Comparison of ENCODE assay signal across 8 cellular contexts in genomic region chr19:47231215-47232054, GRCh38. TPM values are rescaled to one million over a fixed set of nuclear protein-coding genes. Genes with fewer than 3 reads are reported as not detected.
DNase-seq lines count a peak whose midpoint lies in the region; ATAC-seq and TF ChIP-seq lines count a peak whose summit lies in the region.

No MANE protein-coding gene starts in this region.

- peak; percentile 17 for ATAC-seq in GM19468 (IDR thresholded peaks at IDR 0.05; ENCODE audit: extremely low read depth, unreplicated experiment)
- peak; percentile 4 for ATAC-seq in WTC11
- ATAC-seq in GM21786 (IDR thresholded peaks at IDR 0.05; ENCODE audit: unreplicated experiment), result no peak

- TF ChIP-seq CTCF in WTC11 (IDR thresholded peaks at IDR 0.05) (no peak), cardiac fibroblast (IDR thresholded peaks at IDR 0.05; ENCODE audit: low read depth, low read length) (no peak), spleen (IDR thresholded peaks at IDR 0.05 in 8 of 11, conservative IDR thresholded peaks at IDR 0.05 in 3 of 11) (no peak)

- H3K27ac Mint-ChIP-seq in CD4-positive, alpha-beta memory T cell, result peak overlapping the region; percentile 71 to 97 (median 93)
- peak overlapping the region; percentile 84 for H3K27ac Mint-ChIP-seq in WTC11

- peak overlapping the region in 1 of 2 donors; percentile 53 for H3K4me3 ChIP-seq in CD4-positive, alpha-beta memory T cell (ENCODE audit: low read length in 2 of 2)
- H3K4me3 ChIP-seq in cardiac fibroblast (replicated peaks in 1 of 2; ENCODE audit: low read depth in 2 of 2, low read length in 2 of 2), result peak overlapping the region; percentile 41 to 96
- peak overlapping the region; percentile 12 to 99 (median 97) for H3K4me3 ChIP-seq in spleen

- no peaks in the 10 kb centered on the region for H3K36me3 Mint-ChIP-seq in CD4-positive, alpha-beta memory T cell
- H3K36me3 Mint-ChIP-seq in WTC11, result no peaks in the 10 kb centered on the region

- intact Hi-C loops in CD4-positive, alpha-beta memory T cell (cut with micrococcal nuclease), result loop anchor here (1.0 to 2.0 kb wide), 2 partner anchors 13 to 43 kb away; partner anchors contain the start of gene INAFM1
- intact Hi-C loops in spleen (cut with DNase I; ENCODE audit: low total_unique reads), result no loop called here

- H3K36me3 ChIP-seq in CD4-positive, alpha-beta memory T cell (ENCODE audit: insufficient read depth, low read length), result no peaks in the 10 kb centered on the region
- H3K36me3 ChIP-seq in spleen, result no peaks in the 10 kb centered on the region

- POLR2A ChIA-PET in CD4-positive, alpha-beta memory T cell (lab: Charles Lee; ENCODE audit: partially characterized antibody), result interaction anchor here (0.9 to 2.8 kb wide), 5 partner anchors 9 to 118 kb away, joined by 4 to 24 read pairs (median 9); partner anchors contain the start of genes CCDC9 and ZC3H4
- POLR2A ChIA-PET in WTC11 (lab: Charles Lee), result interaction anchor here (0.9 to 1.9 kb wide), 2 partner anchors 13 to 25 kb away, joined by 3 to 7 read pairs; partner anchors contain the start of gene CCDC9

- peak overlapping the region; percentile 73 to 88 (median 83) for H3K4me3 Mint-ChIP-seq in CD4-positive, alpha-beta memory T cell
- H3K4me3 Mint-ChIP-seq in WTC11, result peak overlapping the region; percentile 66

- no peaks in the 10 kb centered on the region for H3K27me3 Mint-ChIP-seq in CD4-positive, alpha-beta memory T cell
- no peaks in the 10 kb centered on the region; the same call in 1 of the 2 replicates for H3K27me3 Mint-ChIP-seq in WTC11 (ENCODE audit: low read depth)

- H3K9me3 ChIP-seq in CD4-positive, alpha-beta memory T cell (ENCODE audit: control insufficient read depth in 1 of 2, low read length in 2 of 2), result no peaks in the 10 kb centered on the region
- no peaks in the 10 kb centered on the region for H3K9me3 ChIP-seq in spleen

- no peaks in the 10 kb centered on the region for H3K27me3 ChIP-seq in CD4-positive, alpha-beta memory T cell (ENCODE audit: insufficient read depth, low read length)
- H3K27me3 ChIP-seq in spleen (replicated peaks in 1 of 7), result peaks cover 0 to 14% (median 0%) of the 10 kb centered on the region in 7 donors

- H3K27ac ChIP-seq in CD4-positive, alpha-beta memory T cell (ENCODE audit: low read depth, low read length), result peak overlapping the region; percentile 76
- H3K27ac ChIP-seq in spleen, result peak overlapping the region in 7 of 8 donors; percentile 61 to 99 (median 98)

- peak; percentile 88 to 96 (median 90) for DNase-seq in CD4-positive, alpha-beta memory T cell
- peak; percentile 36 for DNase-seq in NCI-H1048 (lab: John Stamatoyannopoulos, UW)
- peak; percentile 86 for DNase-seq in WTC11 (ENCODE audit: low spot score)
- peak; percentile 87 to 90 for DNase-seq in cardiac fibroblast (ENCODE audit: low read depth in 2 of 2)
- DNase-seq in inferior parietal cortex (ENCODE audit: extremely low spot score), result peak; percentile 62
- peak; percentile 98 for DNase-seq in spleen

- peaks cover 15 to 32% (median 22%) of the 10 kb centered on the region in 4 donors for H3K4me1 Mint-ChIP-seq in CD4-positive, alpha-beta memory T cell
- peaks cover 21% of the 10 kb centered on the region for H3K4me1 Mint-ChIP-seq in WTC11

- WGBS in spleen, 5 donors, result 6 to 24% (median 12%) methylated on average over 10 to 51 of the region's 51 CpGs

- H3K4me1 ChIP-seq in CD4-positive, alpha-beta memory T cell (ENCODE audit: insufficient read depth, low read length), result peaks cover 51% of the 10 kb centered on the region
- peaks cover 28 to 62% (median 55%) of the 10 kb centered on the region in 6 donors for H3K4me1 ChIP-seq in spleen

- CTCF ChIA-PET in CD4-positive, alpha-beta memory T cell (lab: Charles Lee; ENCODE audit: partially characterized antibody), result interaction anchor here (1.2 to 2.7 kb wide), 3 partner anchors 13 to 42 kb away, joined by 4 to 19 read pairs (median 4); no protein-coding TSS in a partner anchor
- CTCF ChIA-PET in WTC11 (lab: Charles Lee), result interaction anchor here (0.9 to 2.9 kb wide), 2 partner anchors 13 to 21 kb away, joined by 4 to 21 read pairs; no protein-coding TSS in a partner anchor

- H3K9me3 Mint-ChIP-seq in CD4-positive, alpha-beta memory T cell, result no peaks in the 10 kb centered on the region
- H3K9me3 Mint-ChIP-seq in WTC11, result no peaks in the 10 kb centered on the region

- TF ChIP-seq POLR2A in spleen (IDR thresholded peaks at IDR 0.05), result peak in 1 of 3 donors; percentile 14

TF ChIP-seq in WTC11, 78 proteins besides CTCF, POLR2A, EP300 and RAD21 (continues in another document):
- TF ChIP-seq JAZF1 (CRISPR knock-in tag; IDR thresholded peaks at IDR 0.05) (no peak), JUN (CRISPR knock-in tag; IDR thresholded peaks at IDR 0.05) (no peak), TP53 (CRISPR knock-in tag; IDR thresholded peaks at IDR 0.05) (peak; percentile 100), ZNF121 (CRISPR knock-in tag; IDR thresholded peaks at IDR 0.05) (no peak), ZNF512 (CRISPR knock-in tag; IDR thresholded peaks at IDR 0.05; ENCODE audit: borderline replicate concordance) (no peak), EMX1 (CRISPR knock-in tag; IDR thresholded peaks at IDR 0.05) (no peak), SMAD3 (CRISPR knock-in tag; IDR thresholded peaks at IDR 0.05; ENCODE audit: borderline replicate concordance) (no peak), NFYB (CRISPR knock-in tag; conservative IDR thresholded peaks at IDR 0.05; ENCODE audit: low read depth) (no peak), GABPB1 (CRISPR knock-in tag; IDR thresholded peaks at IDR 0.05) (0 out of 2 replicates have a peak, but pooled peaks have one; percentile 27), NR2C2 (CRISPR knock-in tag; IDR thresholded peaks at IDR 0.05) (no peak), ZNF671 (CRISPR knock-in tag; IDR thresholded peaks at IDR 0.05) (no peak), ERG (CRISPR knock-in tag; IDR thresholded peaks at IDR 0.05) (no peak), ETV6 (CRISPR knock-in tag; IDR thresholded peaks at IDR 0.05) (no peak), ATF6 (CRISPR knock-in tag; IDR thresholded peaks at IDR 0.05) (no peak), MAX (CRISPR knock-in tag; IDR thresholded peaks at IDR 0.05) (peak; percentile 58; the same call in 1 of the 2 replicates), CREB1 (CRISPR knock-in tag; IDR thresholded peaks at IDR 0.05) (no peak)

RNA-seq across cellular contexts. Expression of gene BBC3, which starts 0.4 kb away (rescaled TPM):
- 10 to 100 TPM; 31.9 to 32.2 TPM for total RNA-seq in CD4-positive, alpha-beta memory T cell
- polyA plus RNA-seq in CD4-positive, alpha-beta memory T cell, result 1 to 10 TPM; 3.7 to 8.0 TPM
- total RNA-seq in WTC11 (2021), result 29.4 to 49.5 TPM (median 32.2 TPM) in 3 replicates
- total RNA-seq in spleen, result 10 to 100 TPM in 6 of 7 donors, 1 to 10 TPM in 1; 6.3 to 17.0 (median 11.3) TPM
- 10 to 100 TPM in 1 of 3 donors, 1 to 10 TPM in 2; 7.1 to 12.6 (median 9.5) TPM for polyA plus RNA-seq in spleen

RNA-seq across cellular contexts. Expression of gene CCDC9, which starts 24.9 kb away (rescaled TPM):
- 10 to 100 TPM; 39.5 to 40.4 TPM for total RNA-seq in CD4-positive, alpha-beta memory T cell
- 10 to 100 TPM in 1 of 2 donors, 1 to 10 TPM in 1; 4.6 to 11.9 TPM for polyA plus RNA-seq in CD4-positive, alpha-beta memory T cell
- total RNA-seq in WTC11 (2021) (30.4 to 37.7 TPM (median 33.0 TPM) in 3 replicates), spleen (10 to 100 TPM; 13.0 to 43.0 (median 32.6) TPM)
- polyA plus RNA-seq in spleen, result 10 to 100 TPM; 11.0 to 38.7 (median 15.9) TPM

RNA-seq across cellular contexts. Expression of gene INAFM1, which starts 43.2 kb away (rescaled TPM):
- 10 to 100 TPM; 15.1 to 16.7 TPM for total RNA-seq in CD4-positive, alpha-beta memory T cell
- 1 to 10 TPM; 1.8 to 1.9 TPM for polyA plus RNA-seq in CD4-positive, alpha-beta memory T cell
- 7.0 to 8.1 TPM (median 7.3 TPM) in 3 replicates for total RNA-seq in WTC11 (2021)
- total RNA-seq in spleen, result 10 to 100 TPM in 4 of 7 donors, 1 to 10 TPM in 3; 3.9 to 19.8 (median 13.8) TPM
- polyA plus RNA-seq in spleen, result 10 to 100 TPM in 2 of 3 donors, 1 to 10 TPM in 1; 8.1 to 12.9 (median 11.3) TPM

Comparison
In these comparisons a context has a peak if more than half of its experiments do, and no peak if none do; other contexts are left out.
1. DNase-seq: peak in every context shown above with its lines; median percentile 98 in spleen; 90 in CD4-positive, alpha-beta memory T cell; 88 in cardiac fibroblast; 86 in WTC11; 62 in inferior parietal cortex; 36 in NCI-H1048.